In genomic region chr2:68901199-68901515, GRCh38 we compare ENCODE assay signal across 15 cellular contexts. TPM values are rescaled to one million over a fixed set of nuclear protein-coding genes. Genes with fewer than 3 reads are reported as not detected.
DNase-seq lines count a peak whose midpoint lies in the region; ATAC-seq, FAIRE-seq and TF ChIP-seq lines count a peak whose summit lies in the region.
"Had no signal": no experiment of that assay in that cellular context is flagged by ENCODE, and none has a peak within 500 bp of the region (broad histone marks: within the 10 kb centered on the region; RNA-seq: fewer than 3 reads in every experiment).

No MANE protein-coding gene starts in this region.

- no peaks in the 10 kb centered on the region for H3K27me3 ChIP-seq in OCI-LY3 (ENCODE audit: low read depth, low read length)
- H3K27me3 ChIP-seq: BLaER1 had no signal

- H3K9me3 ChIP-seq in A549 (peaks cover 19% of the 10 kb centered on the region), OCI-LY3 (ENCODE audit: insufficient read depth, low read length) (peaks cover 32% of the 10 kb centered on the region)
- H3K9me3 ChIP-seq: suprapubic skin had no signal

- ATAC-seq in A549, result peak in 1 of 2 experiments; percentile 59; a peak in 3 of 6 replicates
- ATAC-seq in natural killer cell, result no peak
- no peak for ATAC-seq in activated T-cell treated with anti-CD3 and anti-CD28 coated beads, Interleukin-2, amount 50 U/mL, for 72 hours (replicated peaks in 1 of 2)
- ATAC-seq: psoas muscle had no signal

- intact Hi-C loops in natural killer cell (cut with micrococcal nuclease), result no loop called here

- peaks cover 23% of the 10 kb centered on the region for H3K36me3 Mint-ChIP-seq in natural killer cell
- H3K36me3 Mint-ChIP-seq in activated T-cell treated with anti-CD3 and anti-CD28 coated beads, Interleukin-2, amount 50 U/mL, for 72 hours (ENCODE audit: insufficient read depth in 2 of 2), result peaks cover 7 to 9% of the 10 kb centered on the region in 2 donors

- FAIRE-seq in A549 (lab: Jason Lieb, UNC), result no peak

- no peaks in the 10 kb centered on the region for H4K20me1 ChIP-seq in OCI-LY3 (ENCODE audit: insufficient read depth, low read length)
- H4K20me1 ChIP-seq: BLaER1 had no signal

- H3K4me1 ChIP-seq in A549, result no peaks in the 10 kb centered on the region
- H3K4me1 ChIP-seq in OCI-LY3 (ENCODE audit: low read length), result peaks cover 6% of the 10 kb centered on the region
- H3K4me1 ChIP-seq: psoas muscle, suprapubic skin had no signal

- POLR2A ChIA-PET in A549 (lab: Yijun Ruan, JAX), result no interaction called here

- CTCF ChIA-PET in A549 (lab: Yijun Ruan, JAX), result interaction anchor here (0.8 to 2.2 kb wide), 3 partner anchors 24 to 187 kb away, joined by 3 to 7 read pairs (median 5); no protein-coding TSS in a partner anchor

- peaks cover 0 to 12% of the 10 kb centered on the region in 2 donors for H3K9me3 Mint-ChIP-seq in natural killer cell
- H3K9me3 Mint-ChIP-seq in activated T-cell treated with anti-CD3 and anti-CD28 coated beads, Interleukin-2, amount 50 U/mL, for 72 hours, result peaks cover 6% of the 10 kb centered on the region in 2 donors

- no peak for TF ChIP-seq POLR2A in A549 (IDR thresholded peaks at IDR 0.05; ENCODE audit: low read length)

- no peak overlapping the region for H2AFZ ChIP-seq in OCI-LY3 (ENCODE audit: low read depth, low read length)

- H3K79me2 ChIP-seq in OCI-LY3 (ENCODE audit: low read length), result no peaks in the 10 kb centered on the region

- peak; percentile 23 to 59; a peak in 2 of 5 replicates for TF ChIP-seq RAD21 in A549 (conservative IDR thresholded peaks at IDR 0.05 in 1 of 2, IDR thresholded peaks at IDR 0.05 in 1 of 2)

- no peak overlapping the region for H3K27ac Mint-ChIP-seq in natural killer cell
- H3K27ac Mint-ChIP-seq in activated T-cell treated with anti-CD3 and anti-CD28 coated beads, Interleukin-2, amount 50 U/mL, for 72 hours, result no peak overlapping the region

- H3K36me3 ChIP-seq in OCI-LY3 (replicated peaks; ENCODE audit: low read depth, low read length), result peaks cover 3% of the 10 kb centered on the region
- H3K36me3 ChIP-seq: BLaER1, suprapubic skin had no signal

- H3K4me3 ChIP-seq in A549, result no peak overlapping the region
- no peak overlapping the region for H3K4me3 ChIP-seq in GM12864 (ENCODE audit: low read depth, low read length)
- H3K4me3 ChIP-seq in OCI-LY3 (ENCODE audit: low read length), result no peak overlapping the region
- no peak overlapping the region for H3K4me3 ChIP-seq in epithelial cell of esophagus (ENCODE audit: low read length)
- H3K4me3 ChIP-seq: BLaER1, psoas muscle, suprapubic skin had no signal

- DNase-seq in A549 (ENCODE audit: low read depth in 1 of 2, low spot score in 1 of 2), result no peak
- no peak for DNase-seq in GM12864 (ENCODE audit: low read depth)
- DNase-seq in epithelial cell of esophagus (ENCODE audit: low read depth), result peak; percentile 28
- no peak for DNase-seq in NCI-H2029 (lab: John Stamatoyannopoulos, UW)
- DNase-seq in Ammon's horn (ENCODE audit: low spot score), result no peak
- DNase-seq in natural killer cell, result no peak
- DNase-seq in activated T-cell treated with anti-CD3 and anti-CD28 coated beads, Interleukin-2, amount 50 U/mL, for 72 hours, result no peak
- DNase-seq: foreskin melanocyte, psoas muscle had no signal

- no peak overlapping the region for H3K27ac ChIP-seq in A549
- no peak overlapping the region for H3K27ac ChIP-seq in OCI-LY3 (ENCODE audit: low read length)
- H3K27ac ChIP-seq: BLaER1, psoas muscle, suprapubic skin had no signal

- peaks cover 24 to 62% of the 10 kb centered on the region in 2 donors for H3K27me3 Mint-ChIP-seq in natural killer cell (ENCODE audit: low read depth in 2 of 2)
- no peaks in the 10 kb centered on the region for H3K27me3 Mint-ChIP-seq in activated T-cell treated with anti-CD3 and anti-CD28 coated beads, Interleukin-2, amount 50 U/mL, for 72 hours (ENCODE audit: low read depth)

- no peak overlapping the region for H3K9ac ChIP-seq in OCI-LY3 (ENCODE audit: low read length)
- H3K9ac ChIP-seq: BLaER1 had no signal

- H3K4me2 ChIP-seq in A549, result no peak overlapping the region
- no peak overlapping the region for H3K4me2 ChIP-seq in OCI-LY3 (ENCODE audit: low read length)
- H3K4me2 ChIP-seq: BLaER1 had no signal

- WGBS in A549 (ENCODE audit: missing lambda C conversion rate), result 37% methylated on average over 4 of the region's 4 CpGs

- TF ChIP-seq CTCF in A549 (IDR thresholded peaks at IDR 0.05) (0 out of 3 replicates have a peak, but pooled peaks have one; percentile 9), GM12864 (IDR thresholded peaks at IDR 0.05; ENCODE audit: low read depth, low read length, missing control alignments) (peak; percentile 61), OCI-LY3 (IDR thresholded peaks at IDR 0.05; ENCODE audit: low read depth, low read length) (peak; percentile 45), epithelial cell of esophagus (IDR thresholded peaks at IDR 0.05; ENCODE audit: insufficient read depth, low read depth, low read length, missing control alignments) (no peak), natural killer cell (IDR thresholded peaks at IDR 0.05) (no peak)

- TF ChIP-seq EP300 in A549 (IDR thresholded peaks at IDR 0.05), result no peak

- no peaks in the 10 kb centered on the region for H3K4me1 Mint-ChIP-seq in natural killer cell
- H3K4me1 Mint-ChIP-seq in activated T-cell treated with anti-CD3 and anti-CD28 coated beads, Interleukin-2, amount 50 U/mL, for 72 hours (ENCODE audit: low read depth), result no peaks in the 10 kb centered on the region

- H3K4me3 Mint-ChIP-seq in natural killer cell, result no peak overlapping the region
- H3K4me3 Mint-ChIP-seq in activated T-cell treated with anti-CD3 and anti-CD28 coated beads, Interleukin-2, amount 50 U/mL, for 72 hours, result no peak overlapping the region

TF ChIP-seq in A549, 52 proteins besides CTCF, POLR2A, EP300 and RAD21:
- no peak for TF ChIP-seq FOXS1 (CRISPR knock-in tag; IDR thresholded peaks at IDR 0.05)

RNA-seq across cellular contexts. Expression of gene BMP10, which starts 30.0 kb away (rescaled TPM):
- not detected in 2 replicates for polyA plus RNA-seq in A549 (2011; rRNA removed)
- not detected in 2 replicates for polyA plus RNA-seq in A549 (2012; cell fraction: cytosol; rRNA removed)
- polyA plus RNA-seq in A549 (2012; cell fraction: nucleus; rRNA removed), result not detected in 2 replicates
- polyA plus RNA-seq in A549 (2017; fragmentation: RNase III; extraction: RNeasy Plus Mini Kit Qiagen cat#74134 plus additional on column Dnase treatment), result not detected in 3 replicates
- not detected in 2 replicates for polyA minus RNA-seq in A549 (2011; rRNA and poly(A)+ RNA removed)
- not detected for total RNA-seq in natural killer cell
- total RNA-seq in activated T-cell treated with anti-CD3 and anti-CD28 coated beads, Interleukin-2, amount 50 U/mL, for 72 hours, result not detected
- total RNA-seq: NCI-H460, suprapubic skin had no signal
- polyA plus RNA-seq: psoas muscle had no signal

RNA-seq across cellular contexts. Expression of gene GKN2, which starts 51.5 kb away (rescaled TPM):
- polyA plus RNA-seq in A549 (2011; rRNA removed) (0.75 and 0.93 TPM in 2 replicates), A549 (2017; fragmentation: RNase III; extraction: RNeasy Plus Mini Kit Qiagen cat#74134 plus additional on column Dnase treatment) (3.3 to 3.7 TPM (median 3.5 TPM) in 3 replicates)
- polyA plus RNA-seq in A549 (2012; cell fraction: cytosol; rRNA removed), result 1.2 and 1.4 TPM in 2 replicates
- polyA plus RNA-seq in A549 (2012; cell fraction: nucleus; rRNA removed), result 0.88 and 0.96 TPM in 2 replicates
- not detected in 2 replicates for polyA minus RNA-seq in A549 (2011; rRNA and poly(A)+ RNA removed)
- not detected for total RNA-seq in natural killer cell
- not detected for total RNA-seq in activated T-cell treated with anti-CD3 and anti-CD28 coated beads, Interleukin-2, amount 50 U/mL, for 72 hours
- total RNA-seq: cardiac septum; psoas muscle; suprapubic skin; T-helper 2 cell treated with Interferon-gamma antibody and Interleukin-4, amounts not matched to agents 100 ng/mL and 5 ng/mL, for 36 hours had no signal
- polyA plus RNA-seq: psoas muscle had no signal

Comparison
In these comparisons a context has a peak if more than half of its experiments do, and no peak if none do; other contexts are left out.
1. CTCF ChIP-seq: peak in A549 (single experiment), GM12864 (single experiment) and OCI-LY3 (single experiment); none in epithelial cell of esophagus (single experiment) and natural killer cell (single experiment).